Comparison of ENCODE assay signal across 14 cellular contexts in genomic region chr6:50062051-50062450, GRCh38. TPM values are rescaled to one million over a fixed set of nuclear protein-coding genes. Genes with fewer than 3 reads are reported as not detected.
A peak's percentile ranks its signal among the peaks of the same experiment; 100 is the strongest.
DNase-seq lines count a peak whose midpoint lies in the region; ATAC-seq and TF ChIP-seq lines count a peak whose summit lies in the region.
"Had no signal": no experiment of that assay in that cellular context is flagged by ENCODE, and none has a peak within 500 bp of the region (broad histone marks: within the 10 kb centered on the region; RNA-seq: fewer than 3 reads in every experiment).

No MANE protein-coding gene starts in this region.

- TF ChIP-seq CTCF in WERI-Rb-1 (IDR thresholded peaks at IDR 0.05; ENCODE audit: low read depth, low read length) (peak; percentile 54), retinal pigment epithelial cell (conservative IDR thresholded peaks at IDR 0.05; ENCODE audit: low read depth, low read length) (peak; percentile 65)

- no peaks in the 10 kb centered on the region for H3K36me3 ChIP-seq in WERI-Rb-1

- DNase-seq in NCI-H748 (lab: John Stamatoyannopoulos, UW; ENCODE audit: unreplicated experiment): peak; percentile 7
- no peak for DNase-seq in NCI-H748 treated with DMSO at 0.1 percent for 48 hours (lab: John Stamatoyannopoulos, UW)
- peak; percentile 31 for DNase-seq in WERI-Rb-1
- no peak for DNase-seq in retinal pigment epithelial cell (ENCODE audit: low read depth)
- DNase-seq in medulla oblongata (ENCODE audit: extremely low spot score): no peak
- no peak for DNase-seq in sciatic nerve (ENCODE audit: low spot score)
- DNase-seq: activated CD4-positive, CD25-positive, alpha-beta regulatory T cell; activated naive CD4-positive, alpha-beta T cell treated with anti-CD3 and anti-CD28 coated beads for 36 hours; dermis blood vessel endothelial cell; GOT3; hippocampal formation; occipital lobe had no signal

- ATAC-seq in HG03432 (IDR thresholded peaks at IDR 0.05; ENCODE audit: unreplicated experiment) (peak; percentile 57), sciatic nerve (no peak), GM21360 (IDR thresholded peaks at IDR 0.05; ENCODE audit: unreplicated experiment) (no peak)

- H3K4me3 ChIP-seq in WERI-Rb-1 (ENCODE audit: low read depth, low read length) (no peak overlapping the region), retinal pigment epithelial cell (ENCODE audit: low read length) (no peak overlapping the region)

- H3K27me3 ChIP-seq in WERI-Rb-1 (ENCODE audit: insufficient read depth, low read depth, severe bottlenecking): no peaks in the 10 kb centered on the region

- H3K27ac ChIP-seq in WERI-Rb-1: no peak overlapping the region

- H3K9me3 ChIP-seq in WERI-Rb-1 (ENCODE audit: severe bottlenecking): no peaks in the 10 kb centered on the region

- intact Hi-C loops in sciatic nerve (cut with DNase I): no loop called here

RNA-seq across cellular contexts. Expression of gene DEFB112, which starts 12.3 kb away (rescaled TPM):
- not detected for total RNA-seq in sciatic nerve
- total RNA-seq: activated naive CD4-positive, alpha-beta T cell treated with anti-CD3 and anti-CD28 coated beads for 36 hours; dermis blood vessel endothelial cell; occipital lobe had no signal

RNA-seq across cellular contexts. Expression of gene DEFB110, which starts 40.3 kb away (rescaled TPM):
- not detected for total RNA-seq in sciatic nerve
- total RNA-seq: activated naive CD4-positive, alpha-beta T cell treated with anti-CD3 and anti-CD28 coated beads for 36 hours; dermis blood vessel endothelial cell; occipital lobe had no signal

Comparison
In these comparisons a context has a peak if more than half of its experiments do, and no peak if none do; other contexts are left out.
1. DNase-seq: peak in NCI-H748 (single experiment) and WERI-Rb-1 (single experiment); none in NCI-H748 treated with DMSO at 0.1 percent for 48 hours (single experiment), retinal pigment epithelial cell (single experiment), medulla oblongata (single experiment) and sciatic nerve (single experiment).